Comparison of ENCODE assay signal across 8 cellular contexts in genomic region chr10:88270871-88271713, GRCh38.
DNase-seq lines count a peak whose midpoint lies in the region; ATAC-seq and TF ChIP-seq lines count a peak whose summit lies in the region.

No MANE protein-coding gene starts in this region.

- DNase-seq in GM04504 (ENCODE audit: low read depth): peak; percentile 38
- peak; percentile 35 for DNase-seq in HPDE6-E6E7 (ENCODE audit: extremely low spot score)
- peak; percentile 54 for DNase-seq in activated T-cell treated with anti-CD3 and anti-CD28 coated beads, Interleukin-2, amount 50 U/mL, for 24 hours
- peak; percentile 55 to 64 (median 59) for DNase-seq in immature natural killer cell
- no peak for DNase-seq in upper lobe of left lung
- DNase-seq in DMS 273 (lab: John Stamatoyannopoulos, UW; ENCODE audit: unreplicated experiment): no peak
- DNase-seq in iPS-NIHi7 (ENCODE audit: extremely low spot score): no peak

- no peaks in the 10 kb centered on the region for H3K36me3 ChIP-seq in upper lobe of left lung

- no peak for TF ChIP-seq POLR2A in upper lobe of left lung (IDR thresholded peaks at IDR 0.05)

- WGBS in upper lobe of left lung, 2 donors: 63 to 64% methylated on average over 6 of the region's 6 CpGs

- ATAC-seq in GM21390 (IDR thresholded peaks at IDR 0.05; ENCODE audit: unreplicated experiment) (peak; percentile 87), upper lobe of left lung (ENCODE audit: low FRiP score in 2 of 2) (peak; percentile 63 to 65)

- H3K27ac Mint-ChIP-seq in activated T-cell treated with anti-CD3 and anti-CD28 coated beads, Interleukin-2, amount 50 U/mL, for 24 hours: peak overlapping the region; percentile 91
- H3K27ac Mint-ChIP-seq in immature natural killer cell: peak overlapping the region; percentile 1 to 85 (median 70)

- no peak for TF ChIP-seq EP300 in upper lobe of left lung (IDR thresholded peaks at IDR 0.05)

- no peak for TF ChIP-seq CTCF in upper lobe of left lung (IDR thresholded peaks at IDR 0.05)

- no peaks in the 10 kb centered on the region for H3K27me3 Mint-ChIP-seq in activated T-cell treated with anti-CD3 and anti-CD28 coated beads, Interleukin-2, amount 50 U/mL, for 24 hours
- H3K27me3 Mint-ChIP-seq in immature natural killer cell (ENCODE audit: low read depth in 3 of 3): peaks cover 1 to 8% (median 1%) of the 10 kb centered on the region in 3 donors

- H3K27ac ChIP-seq in upper lobe of left lung: peak overlapping the region in 2 of 4 donors; percentile 17 to 32

- H3K4me1 Mint-ChIP-seq in activated T-cell treated with anti-CD3 and anti-CD28 coated beads, Interleukin-2, amount 50 U/mL, for 24 hours (ENCODE audit: low read depth): peaks cover 49% of the 10 kb centered on the region
- H3K4me1 Mint-ChIP-seq in immature natural killer cell: peaks cover 22 to 28% of the 10 kb centered on the region in 2 donors

- H3K36me3 Mint-ChIP-seq in activated T-cell treated with anti-CD3 and anti-CD28 coated beads, Interleukin-2, amount 50 U/mL, for 24 hours (ENCODE audit: low read depth): no peaks in the 10 kb centered on the region
- H3K36me3 Mint-ChIP-seq in immature natural killer cell: no peaks in the 10 kb centered on the region

- peak overlapping the region; percentile 39 for H3K4me3 Mint-ChIP-seq in activated T-cell treated with anti-CD3 and anti-CD28 coated beads, Interleukin-2, amount 50 U/mL, for 24 hours
- H3K4me3 Mint-ChIP-seq in immature natural killer cell: peak overlapping the region; percentile 30 to 60 (median 47)

- H3K4me3 ChIP-seq in upper lobe of left lung: no peak overlapping the region

- peaks cover 0 to 27% (median 17%) of the 10 kb centered on the region in 4 donors for H3K4me1 ChIP-seq in upper lobe of left lung

- H3K9me3 Mint-ChIP-seq in activated T-cell treated with anti-CD3 and anti-CD28 coated beads, Interleukin-2, amount 50 U/mL, for 24 hours: no peaks in the 10 kb centered on the region
- H3K9me3 Mint-ChIP-seq in immature natural killer cell: no peaks in the 10 kb centered on the region

- H3K27me3 ChIP-seq in upper lobe of left lung: no peaks in the 10 kb centered on the region

- H3K9me3 ChIP-seq in upper lobe of left lung: no peaks in the 10 kb centered on the region

Comparison
In these comparisons a context has a peak if more than half of its experiments do, and no peak if none do; other contexts are left out.
1. DNase-seq: peak in GM04504 (single experiment), HPDE6-E6E7 (single experiment), activated T-cell treated with anti-CD3 and anti-CD28 coated beads, Interleukin-2, amount 50 U/mL, for 24 hours (single experiment) and immature natural killer cell (3 of 3); none in upper lobe of left lung (0 of 2), DMS 273 (single experiment) and iPS-NIHi7 (single experiment).